ENCODE assay signal across 1 cellular context in the genomic region with DNA sequence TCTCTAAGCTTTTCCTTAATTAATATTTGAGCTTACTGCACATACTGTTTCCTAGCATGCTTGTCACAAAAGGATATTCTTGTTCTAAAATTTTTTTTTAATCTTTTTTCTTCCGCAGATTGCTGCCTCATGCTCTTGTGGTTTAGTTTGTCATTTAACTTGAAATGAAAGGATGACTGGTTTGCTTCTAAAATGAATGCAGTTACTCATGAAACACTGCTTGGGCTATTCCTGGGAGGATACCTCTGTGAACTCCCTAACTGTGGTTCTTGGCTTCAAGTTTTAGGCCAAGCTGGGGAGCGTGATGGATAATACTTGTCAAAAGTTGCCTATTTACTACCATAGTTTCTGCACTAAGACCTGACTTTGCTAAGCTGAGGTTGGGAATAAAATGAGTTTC.
TF ChIP-seq lines count a peak whose summit lies in the region.

No MANE protein-coding gene starts in this region.

TF ChIP-seq in HepG2, 621 proteins besides CTCF, POLR2A, EP300 and RAD21 (continued from another document):
- TF ChIP-seq, protein P1, sequence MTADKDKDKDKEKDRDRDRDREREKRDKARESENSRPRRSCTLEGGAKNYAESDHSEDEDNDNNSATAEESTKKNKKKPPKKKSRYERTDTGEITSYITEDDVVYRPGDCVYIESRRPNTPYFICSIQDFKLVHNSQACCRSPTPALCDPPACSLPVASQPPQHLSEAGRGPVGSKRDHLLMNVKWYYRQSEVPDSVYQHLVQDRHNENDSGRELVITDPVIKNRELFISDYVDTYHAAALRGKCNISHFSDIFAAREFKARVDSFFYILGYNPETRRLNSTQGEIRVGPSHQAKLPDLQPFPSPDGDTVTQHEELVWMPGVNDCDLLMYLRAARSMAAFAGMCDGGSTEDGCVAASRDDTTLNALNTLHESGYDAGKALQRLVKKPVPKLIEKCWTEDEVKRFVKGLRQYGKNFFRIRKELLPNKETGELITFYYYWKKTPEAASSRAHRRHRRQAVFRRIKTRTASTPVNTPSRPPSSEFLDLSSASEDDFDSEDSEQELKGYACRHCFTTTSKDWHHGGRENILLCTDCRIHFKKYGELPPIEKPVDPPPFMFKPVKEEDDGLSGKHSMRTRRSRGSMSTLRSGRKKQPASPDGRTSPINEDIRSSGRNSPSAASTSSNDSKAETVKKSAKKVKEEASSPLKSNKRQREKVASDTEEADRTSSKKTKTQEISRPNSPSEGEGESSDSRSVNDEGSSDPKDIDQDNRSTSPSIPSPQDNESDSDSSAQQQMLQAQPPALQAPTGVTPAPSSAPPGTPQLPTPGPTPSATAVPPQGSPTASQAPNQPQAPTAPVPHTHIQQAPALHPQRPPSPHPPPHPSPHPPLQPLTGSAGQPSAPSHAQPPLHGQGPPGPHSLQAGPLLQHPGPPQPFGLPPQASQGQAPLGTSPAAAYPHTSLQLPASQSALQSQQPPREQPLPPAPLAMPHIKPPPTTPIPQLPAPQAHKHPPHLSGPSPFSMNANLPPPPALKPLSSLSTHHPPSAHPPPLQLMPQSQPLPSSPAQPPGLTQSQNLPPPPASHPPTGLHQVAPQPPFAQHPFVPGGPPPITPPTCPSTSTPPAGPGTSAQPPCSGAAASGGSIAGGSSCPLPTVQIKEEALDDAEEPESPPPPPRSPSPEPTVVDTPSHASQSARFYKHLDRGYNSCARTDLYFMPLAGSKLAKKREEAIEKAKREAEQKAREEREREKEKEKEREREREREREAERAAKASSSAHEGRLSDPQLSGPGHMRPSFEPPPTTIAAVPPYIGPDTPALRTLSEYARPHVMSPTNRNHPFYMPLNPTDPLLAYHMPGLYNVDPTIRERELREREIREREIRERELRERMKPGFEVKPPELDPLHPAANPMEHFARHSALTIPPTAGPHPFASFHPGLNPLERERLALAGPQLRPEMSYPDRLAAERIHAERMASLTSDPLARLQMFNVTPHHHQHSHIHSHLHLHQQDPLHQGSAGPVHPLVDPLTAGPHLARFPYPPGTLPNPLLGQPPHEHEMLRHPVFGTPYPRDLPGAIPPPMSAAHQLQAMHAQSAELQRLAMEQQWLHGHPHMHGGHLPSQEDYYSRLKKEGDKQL (CRISPR knock-in tag; IDR thresholded peaks at IDR 0.05; ENCODE audit: low read depth): no peak
- TF ChIP-seq MYC (CRISPR knock-in tag; IDR thresholded peaks at IDR 0.05; ENCODE audit: borderline replicate concordance) (no peak), ZNF343 (CRISPR knock-in tag; IDR thresholded peaks at IDR 0.05) (no peak), RFX3 (CRISPR knock-in tag; IDR thresholded peaks at IDR 0.05) (no peak), EHMT2 (IDR thresholded peaks at IDR 0.05; ENCODE audit: borderline replicate concordance, low read depth, low read length) (no peak), SMARCC2 (IDR thresholded peaks at IDR 0.05) (no peak), TCF7 (IDR thresholded peaks at IDR 0.05; ENCODE audit: low read depth) (no peak), SIX4 (CRISPR knock-in tag; IDR thresholded peaks at IDR 0.05) (no peak), CAMTA2 (CRISPR knock-in tag; IDR thresholded peaks at IDR 0.05; ENCODE audit: borderline replicate concordance) (no peak)
- TF ChIP-seq, protein P2, sequence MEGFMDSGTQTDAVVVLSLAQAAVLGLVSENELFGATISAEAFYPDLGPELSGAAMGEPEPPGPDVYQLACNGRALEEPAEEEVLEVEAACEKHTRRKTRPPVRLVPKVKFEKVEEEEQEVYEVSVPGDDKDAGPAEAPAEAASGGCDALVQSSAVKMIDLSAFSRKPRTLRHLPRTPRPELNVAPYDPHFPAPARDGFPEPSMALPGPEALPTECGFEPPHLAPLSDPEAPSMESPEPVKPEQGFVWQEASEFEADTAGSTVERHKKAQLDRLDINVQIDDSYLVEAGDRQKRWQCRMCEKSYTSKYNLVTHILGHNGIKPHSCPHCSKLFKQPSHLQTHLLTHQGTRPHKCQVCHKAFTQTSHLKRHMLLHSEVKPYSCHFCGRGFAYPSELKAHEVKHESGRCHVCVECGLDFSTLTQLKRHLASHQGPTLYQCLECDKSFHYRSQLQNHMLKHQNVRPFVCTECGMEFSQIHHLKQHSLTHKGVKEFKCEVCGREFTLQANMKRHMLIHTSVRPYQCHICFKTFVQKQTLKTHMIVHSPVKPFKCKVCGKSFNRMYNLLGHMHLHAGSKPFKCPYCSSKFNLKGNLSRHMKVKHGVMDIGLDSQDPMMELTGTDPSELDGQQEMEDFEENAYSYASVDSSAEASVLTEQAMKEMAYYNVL (CRISPR knock-in tag; IDR thresholded peaks at IDR 0.05; ENCODE audit: borderline replicate concordance): no peak
- TF ChIP-seq, protein P3, sequence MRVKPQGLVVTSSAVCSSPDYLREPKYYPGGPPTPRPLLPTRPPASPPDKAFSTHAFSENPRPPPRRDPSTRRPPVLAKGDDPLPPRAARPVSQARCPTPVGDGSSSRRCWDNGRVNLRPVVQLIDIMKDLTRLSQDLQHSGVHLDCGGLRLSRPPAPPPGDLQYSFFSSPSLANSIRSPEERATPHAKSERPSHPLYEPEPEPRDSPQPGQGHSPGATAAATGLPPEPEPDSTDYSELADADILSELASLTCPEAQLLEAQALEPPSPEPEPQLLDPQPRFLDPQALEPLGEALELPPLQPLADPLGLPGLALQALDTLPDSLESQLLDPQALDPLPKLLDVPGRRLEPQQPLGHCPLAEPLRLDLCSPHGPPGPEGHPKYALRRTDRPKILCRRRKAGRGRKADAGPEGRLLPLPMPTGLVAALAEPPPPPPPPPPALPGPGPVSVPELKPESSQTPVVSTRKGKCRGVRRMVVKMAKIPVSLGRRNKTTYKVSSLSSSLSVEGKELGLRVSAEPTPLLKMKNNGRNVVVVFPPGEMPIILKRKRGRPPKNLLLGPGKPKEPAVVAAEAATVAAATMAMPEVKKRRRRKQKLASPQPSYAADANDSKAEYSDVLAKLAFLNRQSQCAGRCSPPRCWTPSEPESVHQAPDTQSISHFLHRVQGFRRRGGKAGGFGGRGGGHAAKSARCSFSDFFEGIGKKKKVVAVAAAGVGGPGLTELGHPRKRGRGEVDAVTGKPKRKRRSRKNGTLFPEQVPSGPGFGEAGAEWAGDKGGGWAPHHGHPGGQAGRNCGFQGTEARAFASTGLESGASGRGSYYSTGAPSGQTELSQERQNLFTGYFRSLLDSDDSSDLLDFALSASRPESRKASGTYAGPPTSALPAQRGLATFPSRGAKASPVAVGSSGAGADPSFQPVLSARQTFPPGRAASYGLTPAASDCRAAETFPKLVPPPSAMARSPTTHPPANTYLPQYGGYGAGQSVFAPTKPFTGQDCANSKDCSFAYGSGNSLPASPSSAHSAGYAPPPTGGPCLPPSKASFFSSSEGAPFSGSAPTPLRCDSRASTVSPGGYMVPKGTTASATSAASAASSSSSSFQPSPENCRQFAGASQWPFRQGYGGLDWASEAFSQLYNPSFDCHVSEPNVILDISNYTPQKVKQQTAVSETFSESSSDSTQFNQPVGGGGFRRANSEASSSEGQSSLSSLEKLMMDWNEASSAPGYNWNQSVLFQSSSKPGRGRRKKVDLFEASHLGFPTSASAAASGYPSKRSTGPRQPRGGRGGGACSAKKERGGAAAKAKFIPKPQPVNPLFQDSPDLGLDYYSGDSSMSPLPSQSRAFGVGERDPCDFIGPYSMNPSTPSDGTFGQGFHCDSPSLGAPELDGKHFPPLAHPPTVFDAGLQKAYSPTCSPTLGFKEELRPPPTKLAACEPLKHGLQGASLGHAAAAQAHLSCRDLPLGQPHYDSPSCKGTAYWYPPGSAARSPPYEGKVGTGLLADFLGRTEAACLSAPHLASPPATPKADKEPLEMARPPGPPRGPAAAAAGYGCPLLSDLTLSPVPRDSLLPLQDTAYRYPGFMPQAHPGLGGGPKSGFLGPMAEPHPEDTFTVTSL (CRISPR knock-in tag; IDR thresholded peaks at IDR 0.05; ENCODE audit: borderline replicate concordance): no peak
